ENCODE assay signal across 6 cellular contexts in genomic region chr4:190021973-190022372, GRCh38. TPM values are rescaled to one million over a fixed set of nuclear protein-coding genes. Genes with fewer than 3 reads are reported as not detected.
"Had no signal": no experiment of that assay in that cellular context is flagged by ENCODE, and none has a peak within 500 bp of the region (broad histone marks: within the 10 kb centered on the region; RNA-seq: fewer than 3 reads in every experiment).

No MANE protein-coding gene starts in this region.

RNA-seq across cellular contexts. Expression of gene FRG2, which starts 5.1 kb away (rescaled TPM):
- total RNA-seq: Peyer's patch, Right ventricle myocardium superior, SJSA1 had no signal
- polyA plus RNA-seq: SK-N-SH had no signal

RNA-seq across cellular contexts. Expression of gene DBET, which starts 42.3 kb away (rescaled TPM):
- total RNA-seq: M059J, PC-3, Peyer's patch, Right ventricle myocardium superior, SJSA1 had no signal
- polyA plus RNA-seq: SK-N-SH had no signal
